In genomic region chr21:35257413-35257812, GRCh38 we compare ENCODE assay signal across 8 cellular contexts.
DNase-seq lines count a peak whose midpoint lies in the region; ATAC-seq and TF ChIP-seq lines count a peak whose summit lies in the region.

No MANE protein-coding gene starts in this region.

- peak; percentile 18 for DNase-seq in A673 (ENCODE audit: low spot score)
- peak; percentile 98 for DNase-seq in LHCN-M2 (ENCODE audit: low read depth)
- peak; percentile 48 for DNase-seq in lower lobe of right lung
- no peak for DNase-seq in activated T-cell treated with anti-CD3 and anti-CD28 coated beads for 4 hours
- no peak for DNase-seq in Caco-2

- TF ChIP-seq CTCF in A673 (conservative IDR thresholded peaks at IDR 0.05; ENCODE audit: low read depth, low read length) (no peak), brain (conservative IDR thresholded peaks at IDR 0.05) (no peak), lower lobe of right lung (IDR thresholded peaks at IDR 0.05) (no peak), Caco-2 (IDR thresholded peaks at IDR 0.05; ENCODE audit: insufficient read depth in 1 of 2, low read depth in 1 of 2, low read length in 1 of 2, severe bottlenecking in 1 of 2, unreplicated experiment in 1 of 2) (no peak)

- H3K9me3 Mint-ChIP-seq in brain (peaks cover 0 to 6% (median 3%) of the 10 kb centered on the region in 5 experiments), Caco-2 (ENCODE audit: unreplicated experiment) (no peaks in the 10 kb centered on the region)

- H3K4me1 ChIP-seq in A673 (ENCODE audit: insufficient read depth, low read length, poor library complexity, severe bottlenecking), result no peaks in the 10 kb centered on the region
- peaks cover 7% of the 10 kb centered on the region for H3K4me1 ChIP-seq in lower lobe of right lung
- H3K4me1 ChIP-seq in Caco-2, result peaks cover 12% of the 10 kb centered on the region

- ATAC-seq in lower lobe of right lung (peak in 1 of 2 donors; percentile 48), HG02571 (IDR thresholded peaks at IDR 0.05; ENCODE audit: unreplicated experiment) (no peak), HG03095 (IDR thresholded peaks at IDR 0.05; ENCODE audit: unreplicated experiment) (no peak)

- H3K27me3 Mint-ChIP-seq in brain (peaks cover 8% of the 10 kb centered on the region), Caco-2 (ENCODE audit: insufficient read depth, unreplicated experiment) (no peaks in the 10 kb centered on the region)

- H3K27ac ChIP-seq in A673 (ENCODE audit: low read depth, low read length, poor library complexity, severe bottlenecking), result no peak overlapping the region
- H3K27ac ChIP-seq in lower lobe of right lung, result no peak overlapping the region

- H3K27ac Mint-ChIP-seq in brain (peak overlapping the region in 3 of 5 experiments; percentile 10 to 96 (median 93)), Caco-2 (ENCODE audit: unreplicated experiment) (no peak overlapping the region)

- no peaks in the 10 kb centered on the region for H3K36me3 ChIP-seq in A673 (ENCODE audit: insufficient read depth, low read length, poor library complexity, severe bottlenecking)
- H3K36me3 ChIP-seq in lower lobe of right lung, result no peaks in the 10 kb centered on the region
- no peaks in the 10 kb centered on the region; the same call in 1 of the 2 replicates for H3K36me3 ChIP-seq in Caco-2 (ENCODE audit: control insufficient read depth, insufficient read depth, low read length)

- H3K4me3 Mint-ChIP-seq in brain (peak overlapping the region in 1 of 5 experiments; percentile 19), Caco-2 (ENCODE audit: unreplicated experiment) (no peak overlapping the region)

- CTCF ChIA-PET in A673 (lab: Charles Lee) (no interaction called here), Caco-2 (lab: Charles Lee) (no interaction called here)

- BruUV-seq in A673 (replicated peaks; lab: Mats Ljungman, UMichigan) (no TSS peak), Caco-2 (replicated peaks; lab: Mats Ljungman, UMichigan) (no TSS peak)

- intact Hi-C loops in A673 (cut with micrococcal nuclease; ENCODE audit: unreplicated experiment), result no loop called here
- intact Hi-C loops in lower lobe of right lung (cut with DNase I), result no loop called here
- intact Hi-C loops in Caco-2 (cut with micrococcal nuclease; ENCODE audit: unreplicated experiment), result no loop called here

- no peaks in the 10 kb centered on the region for H3K9me3 ChIP-seq in A673 (ENCODE audit: low read depth, low read length, poor library complexity, severe bottlenecking)
- no peaks in the 10 kb centered on the region for H3K9me3 ChIP-seq in lower lobe of right lung
- H3K9me3 ChIP-seq in Caco-2, result no peaks in the 10 kb centered on the region

- H3K36me3 Mint-ChIP-seq in brain (no peaks in the 10 kb centered on the region), Caco-2 (ENCODE audit: insufficient read depth, unreplicated experiment) (no peaks in the 10 kb centered on the region)

- H3K4me1 Mint-ChIP-seq in brain (peaks cover 43% of the 10 kb centered on the region), Caco-2 (ENCODE audit: low read depth, unreplicated experiment) (peaks cover 16% of the 10 kb centered on the region)

- POLR2A ChIA-PET in A673 (lab: Charles Lee; ENCODE audit: low non-redundant PET), result no interaction called here
- POLR2A ChIA-PET in Caco-2 (lab: Charles Lee), result no interaction called here

- H3K27me3 ChIP-seq in A673 (replicated peaks; ENCODE audit: insufficient read depth, low read depth, low read length, poor library complexity), result peaks cover 35% of the 10 kb centered on the region
- H3K27me3 ChIP-seq in lower lobe of right lung (ENCODE audit: low read depth), result no peaks in the 10 kb centered on the region
- H3K27me3 ChIP-seq in Caco-2 (replicated peaks; ENCODE audit: control insufficient read depth, insufficient read depth, low read length), result no peaks in the 10 kb centered on the region

- H3K4me3 ChIP-seq in A673 (ENCODE audit: low read depth, low read length, poor library complexity, severe bottlenecking), result no peak overlapping the region
- H3K4me3 ChIP-seq in lower lobe of right lung, result no peak overlapping the region
- no peak overlapping the region for H3K4me3 ChIP-seq in Caco-2 (ENCODE audit: low read depth, low read length)

Comparison
In these comparisons a context has a peak if more than half of its experiments do, and no peak if none do; other contexts are left out.
1. DNase-seq: peak in A673 (single experiment), LHCN-M2 (single experiment) and lower lobe of right lung (single experiment); none in activated T-cell treated with anti-CD3 and anti-CD28 coated beads for 4 hours (single experiment) and Caco-2 (0 of 2).